ENCODE assay signal across 20 cellular contexts in the genomic region with DNA sequence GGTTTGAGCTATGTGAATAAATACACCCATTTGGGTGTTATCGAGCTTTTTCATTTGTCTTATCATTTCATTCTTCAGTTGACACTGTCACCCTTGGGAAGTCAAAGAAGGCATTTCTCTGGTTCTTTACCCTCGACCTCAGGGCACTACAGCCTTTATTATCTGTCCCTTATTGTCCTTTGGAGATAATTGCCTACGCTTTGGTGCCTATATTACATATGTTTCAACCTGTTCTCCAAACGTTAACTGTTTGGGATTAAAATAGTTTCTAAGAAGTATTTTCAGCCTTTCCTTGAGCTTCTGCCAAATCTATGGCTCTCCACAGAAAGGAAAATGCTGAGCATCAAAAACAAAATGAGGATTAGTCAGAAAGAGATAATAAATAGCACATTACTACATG.
"Had no signal": no experiment of that assay in that cellular context is flagged by ENCODE, and none has a peak within 500 bp of the region (broad histone marks: within the 10 kb centered on the region; RNA-seq: fewer than 3 reads in every experiment).

No MANE protein-coding gene starts in this region.

- H3K4me1 ChIP-seq: esophagus muscularis mucosa, foreskin keratinocyte, right atrium auricular region, sigmoid colon, stomach had no signal

- H3K36me3 Mint-ChIP-seq: type B pancreatic cell had no signal

- H3K9me3 ChIP-seq: esophagus muscularis mucosa, heart left ventricle, mucosa of descending colon, neutrophil, right atrium auricular region, sigmoid colon, stomach had no signal

- DNase-seq: effector CD4-positive, alpha-beta T cell; endodermal cell; foreskin keratinocyte; heart left ventricle; hippocampal formation; kidney glomerular epithelial cell; mucosa of descending colon; naive thymus-derived CD8-positive, alpha-beta T cell; posterior cingulate gyrus; sigmoid colon; small intestine; stimulated activated CD4-positive, alpha-beta T cell treated with anti-CD3 and anti-CD28 coated beads, Interleukin-12 subunit alpha, Interleukin-12 subunit beta, amount 100 ng/mL, for 4 hours; stimulated activated naive CD4-positive, alpha-beta T cell; stomach; substantia nigra had no signal

- ATAC-seq: foreskin keratinocyte; heart left ventricle; mucosa of descending colon; naive thymus-derived CD8-positive, alpha-beta T cell had no signal

- H3K9me3 Mint-ChIP-seq: endodermal cell had no signal

- H3K4me3 Mint-ChIP-seq: endodermal cell; naive thymus-derived CD8-positive, alpha-beta T cell; type B pancreatic cell had no signal

- H3K27ac ChIP-seq: coronary artery, esophagus muscularis mucosa, foreskin keratinocyte, heart left ventricle, neutrophil, right atrium auricular region, sigmoid colon, stomach had no signal

- H3K4me1 Mint-ChIP-seq: naive thymus-derived CD8-positive, alpha-beta T cell had no signal

- H3K27ac Mint-ChIP-seq: endodermal cell; naive thymus-derived CD8-positive, alpha-beta T cell; type B pancreatic cell had no signal

- H3K27me3 ChIP-seq: esophagus muscularis mucosa, heart left ventricle, neutrophil, right atrium auricular region, sigmoid colon, stomach had no signal

- H3K4me3 ChIP-seq: coronary artery, esophagus muscularis mucosa, heart left ventricle, mucosa of descending colon, right atrium auricular region, sigmoid colon, stomach had no signal

- H3K36me3 ChIP-seq: esophagus muscularis mucosa, heart left ventricle, neutrophil, right atrium auricular region, sigmoid colon, stomach had no signal
